ENCODE assay signal across 14 cellular contexts in genomic region chr9:113492343-113493079, GRCh38. TPM values are rescaled to one million over a fixed set of nuclear protein-coding genes. Genes with fewer than 3 reads are reported as not detected.
A peak's percentile ranks its signal among the peaks of the same experiment; 100 is the strongest.
DNase-seq lines count a peak whose midpoint lies in the region; TF ChIP-seq lines count a peak whose summit lies in the region.
"Had no signal": no experiment of that assay in that cellular context is flagged by ENCODE, and none has a peak within 500 bp of the region (broad histone marks: within the 10 kb centered on the region; RNA-seq: fewer than 3 reads in every experiment).

No MANE protein-coding gene starts in this region.

- no peak overlapping the region for H3K4me3 Mint-ChIP-seq in neural progenitor cell
- no peak overlapping the region for H3K4me3 Mint-ChIP-seq in activated T-helper 2 cell treated with anti-CD3 and anti-CD28 coated beads, Interferon-gamma antibody, Interleukin-2, Interleukin-4, amounts not matched to agents 10 μg/mL and 5 μg/mL and 100 μg/mL, durations not matched to agents 14 hours and 24 hours and 36 hours (ENCODE audit: low read depth)
- H3K4me3 Mint-ChIP-seq: T-helper 17 cell had no signal

- no peak overlapping the region for H3K4ac ChIP-seq in trophoblast cell (ENCODE audit: low read depth, low read length)

- no peak overlapping the region for H2BK12ac ChIP-seq in trophoblast cell (ENCODE audit: low read length)

- no peak overlapping the region for H4K12ac ChIP-seq in trophoblast cell (ENCODE audit: low read depth, low read length)

- no peak for TF ChIP-seq CTCF in fibroblast of lung (conservative IDR thresholded peaks at IDR 0.05 in 1 of 2, IDR thresholded peaks at IDR 0.05 in 1 of 2; ENCODE audit: low read depth in 1 of 2, low read length in 2 of 2)
- no peak for TF ChIP-seq CTCF in neural progenitor cell (IDR thresholded peaks at IDR 0.05)
- no peak for TF ChIP-seq CTCF in transverse colon (IDR thresholded peaks at IDR 0.05)

- H3K9me3 ChIP-seq in fibroblast of lung (ENCODE audit: control insufficient read depth, insufficient read depth, low read depth, low read length) (no peaks in the 10 kb centered on the region), neural progenitor cell (ENCODE audit: low read depth) (no peaks in the 10 kb centered on the region), transverse colon (no peaks in the 10 kb centered on the region), trophoblast cell (ENCODE audit: insufficient read depth, low read depth, low read length) (no peaks in the 10 kb centered on the region)
- H3K9me3 ChIP-seq: BLaER1 treated with 17β-estradiol and CSF1 and Interleukin-3, amounts not matched to agents 10 nM and 100 nM had no signal

- no peak overlapping the region for H2BK120ac ChIP-seq in trophoblast cell (ENCODE audit: insufficient read depth, low read length, poor library complexity)

- no peak overlapping the region for H3K4me3 ChIP-seq in fibroblast of lung (replicated peaks in 1 of 4; ENCODE audit: control extremely low read depth in 1 of 4, insufficient read depth in 1 of 4, low read depth in 3 of 4, low read length in 4 of 4)
- H3K4me3 ChIP-seq in neural progenitor cell: no peak overlapping the region
- no peak overlapping the region for H3K4me3 ChIP-seq in transverse colon
- H3K4me3 ChIP-seq in trophoblast cell (ENCODE audit: low read depth, low read length): no peak overlapping the region
- H3K4me3 ChIP-seq: BLaER1 treated with 17β-estradiol and CSF1 and Interleukin-3, amounts not matched to agents 10 nM and 100 nM; dorsolateral prefrontal cortex had no signal

- no peak overlapping the region for H3K14ac ChIP-seq in trophoblast cell (ENCODE audit: low read length)

- H2AFZ ChIP-seq in fibroblast of lung (ENCODE audit: low read length): no peak overlapping the region
- no peak overlapping the region for H2AFZ ChIP-seq in neural progenitor cell (replicated peaks)
- no peak overlapping the region for H2AFZ ChIP-seq in trophoblast cell (ENCODE audit: insufficient read depth, low read length, poor library complexity)

- H3K9me3 Mint-ChIP-seq in neural progenitor cell: no peaks in the 10 kb centered on the region
- no peaks in the 10 kb centered on the region for H3K9me3 Mint-ChIP-seq in activated T-helper 2 cell treated with anti-CD3 and anti-CD28 coated beads, Interferon-gamma antibody, Interleukin-2, Interleukin-4, amounts not matched to agents 10 μg/mL and 5 μg/mL and 100 μg/mL, durations not matched to agents 14 hours and 24 hours and 36 hours

- H3K4me2 ChIP-seq in fibroblast of lung (ENCODE audit: extremely low read depth, insufficient read depth, low read length) (no peak overlapping the region), neural progenitor cell (no peak overlapping the region), trophoblast cell (ENCODE audit: low read length) (no peak overlapping the region)

- H3K79me2 ChIP-seq in fibroblast of lung (ENCODE audit: control insufficient read depth, insufficient read depth, low read length) (no peaks in the 10 kb centered on the region), neural progenitor cell (ENCODE audit: low read depth) (no peaks in the 10 kb centered on the region), trophoblast cell (ENCODE audit: control insufficient read depth, insufficient read depth, low read length, poor library complexity) (no peaks in the 10 kb centered on the region)

- H3K27ac ChIP-seq in fibroblast of lung (ENCODE audit: insufficient read depth, low read length) (no peak overlapping the region), neural progenitor cell (no peak overlapping the region), transverse colon (peak overlapping the region in 1 of 4 donors; percentile 16), trophoblast cell (ENCODE audit: low read depth, low read length) (no peak overlapping the region)
- H3K27ac ChIP-seq: BLaER1 treated with 17β-estradiol and CSF1 and Interleukin-3, amounts not matched to agents 10 nM and 100 nM; dorsolateral prefrontal cortex had no signal

- in situ Hi-C loops in Caki2 (cut with HindIII; ENCODE audit: low pct_unique_long_range_greater_than_20kb, low sequenced_read_pairs): no loop called here
- in situ Hi-C loops in transverse colon (cut with MboI; ENCODE audit: low pct_ligation_motif_present in 1 of 4, low pct_unique_long_range_greater_than_20kb in 1 of 4, low sequenced_read_pairs in 3 of 4): no loop called here

- no peak overlapping the region for H3K18ac ChIP-seq in trophoblast cell (ENCODE audit: low read length)

- H3K27me3 Mint-ChIP-seq in neural progenitor cell (ENCODE audit: insufficient read depth, low read depth): peaks cover 4% of the 10 kb centered on the region
- H3K27me3 Mint-ChIP-seq in activated T-helper 2 cell treated with anti-CD3 and anti-CD28 coated beads, Interferon-gamma antibody, Interleukin-2, Interleukin-4, amounts not matched to agents 10 μg/mL and 5 μg/mL and 100 μg/mL, durations not matched to agents 14 hours and 24 hours and 36 hours (ENCODE audit: low read depth): peaks cover 6% of the 10 kb centered on the region
- H3K27me3 Mint-ChIP-seq: T-helper 17 cell had no signal

- whole genome bisulfite sequencing in transverse colon (ENCODE audit: low coverage in 1 of 2), 2 donors: 57 to 60% methylated on average over 7 to 11 of the region's 11 CpGs
- WGBS in trophoblast cell (ENCODE audit: extremely low coverage, insufficient coverage, insufficient read length): no CpG with 5 or more reads among the region's 11 CpGs

- H3K9ac ChIP-seq in fibroblast of lung (ENCODE audit: insufficient read depth, low read length) (no peak overlapping the region), neural progenitor cell (no peak overlapping the region), trophoblast cell (ENCODE audit: low read length) (no peak overlapping the region)
- H3K9ac ChIP-seq: BLaER1 treated with 17β-estradiol and CSF1 and Interleukin-3, amounts not matched to agents 10 nM and 100 nM had no signal

- no peak for TF ChIP-seq EP300 in transverse colon (IDR thresholded peaks at IDR 0.05; ENCODE audit: low read depth)

- no peak overlapping the region for H4K91ac ChIP-seq in trophoblast cell (ENCODE audit: low read depth, low read length)

- H4K20me1 ChIP-seq in fibroblast of lung (ENCODE audit: control insufficient read depth, extremely low read depth, insufficient read depth, low read length): no peaks in the 10 kb centered on the region
- H4K20me1 ChIP-seq in neural progenitor cell (ENCODE audit: low read depth): no peaks in the 10 kb centered on the region
- H4K20me1 ChIP-seq: BLaER1 treated with 17β-estradiol and CSF1 and Interleukin-3, amounts not matched to agents 10 nM and 100 nM had no signal

- intact Hi-C loops in transverse colon (cut with DNase I; ENCODE audit: low total_unique reads): no loop called here
- intact Hi-C loops in activated T-helper 2 cell treated with anti-CD3 and anti-CD28 coated beads, Interferon-gamma antibody, Interleukin-2, Interleukin-4, amounts not matched to agents 10 μg/mL and 5 μg/mL and 100 μg/mL, durations not matched to agents 14 hours and 24 hours and 36 hours (cut with micrococcal nuclease): no loop called here

- DNase-seq in Caki2 (ENCODE audit: low read depth) (peak; percentile 53), NOMO-1 treated with DMSO at 0.1 percent for 48 hours (lab: John Stamatoyannopoulos, UW; ENCODE audit: unreplicated experiment) (peak; percentile 79), fibroblast of lung (ENCODE audit: low read depth in 2 of 2) (peak; percentile 46 to 72), neural progenitor cell (ENCODE audit: low spot score) (no peak), hepatic stellate cell (ENCODE audit: low spot score) (no peak), transverse colon (no peak), trophoblast cell (no peak)
- DNase-seq in activated T-helper 2 cell treated with anti-CD3 and anti-CD28 coated beads, Interferon-gamma antibody, Interleukin-2, Interleukin-4, amounts not matched to agents 10 μg/mL and 5 μg/mL and 100 μg/mL, durations not matched to agents 14 hours and 24 hours and 36 hours (ENCODE audit: low spot score): no peak
- DNase-seq: activated T-cell treated with anti-CD3 and anti-CD28 coated beads, Interleukin-2, amount 50 U/mL, for 1 hour; NCI-H510A; stimulated activated CD4-positive, alpha-beta T cell treated with anti-CD3 and anti-CD28 coated beads, Interleukin-12 subunit alpha, Interleukin-12 subunit beta, amount 100 ng/mL, for 4 hours; T-helper 17 cell had no signal

- H3K27me3 ChIP-seq in fibroblast of lung (ENCODE audit: control insufficient read depth, insufficient read depth, low read length): no peaks in the 10 kb centered on the region
- no peaks in the 10 kb centered on the region for H3K27me3 ChIP-seq in neural progenitor cell
- H3K27me3 ChIP-seq in transverse colon: no peaks in the 10 kb centered on the region
- no peaks in the 10 kb centered on the region for H3K27me3 ChIP-seq in trophoblast cell (ENCODE audit: insufficient read depth, low read length)
- H3K27me3 ChIP-seq: BLaER1 treated with 17β-estradiol and CSF1 and Interleukin-3, amounts not matched to agents 10 nM and 100 nM; dorsolateral prefrontal cortex had no signal

- peaks cover 13% of the 10 kb centered on the region for H3K4me1 Mint-ChIP-seq in neural progenitor cell
- H3K4me1 Mint-ChIP-seq in activated T-helper 2 cell treated with anti-CD3 and anti-CD28 coated beads, Interferon-gamma antibody, Interleukin-2, Interleukin-4, amounts not matched to agents 10 μg/mL and 5 μg/mL and 100 μg/mL, durations not matched to agents 14 hours and 24 hours and 36 hours (ENCODE audit: low read depth): no peaks in the 10 kb centered on the region

- H3F3A ChIP-seq in neural progenitor cell (ENCODE audit: low read depth): peaks cover 10% of the 10 kb centered on the region

- no peak overlapping the region for H3K23ac ChIP-seq in trophoblast cell (ENCODE audit: low read length)

- no peak for TF ChIP-seq POLR2A in transverse colon (IDR thresholded peaks at IDR 0.05)

- H3K27ac Mint-ChIP-seq in neural progenitor cell: peak overlapping the region; percentile 3
- no peak overlapping the region for H3K27ac Mint-ChIP-seq in activated T-helper 2 cell treated with anti-CD3 and anti-CD28 coated beads, Interferon-gamma antibody, Interleukin-2, Interleukin-4, amounts not matched to agents 10 μg/mL and 5 μg/mL and 100 μg/mL, durations not matched to agents 14 hours and 24 hours and 36 hours

- H3K36me3 ChIP-seq in fibroblast of lung (ENCODE audit: control insufficient read depth, insufficient read depth, low read length) (no peaks in the 10 kb centered on the region), neural progenitor cell (no peaks in the 10 kb centered on the region), transverse colon (no peaks in the 10 kb centered on the region), trophoblast cell (ENCODE audit: control insufficient read depth in 1 of 2, insufficient read depth in 2 of 2, low read length in 2 of 2) (peaks cover 0 to 4% of the 10 kb centered on the region in 2 experiments)
- H3K36me3 ChIP-seq: BLaER1 treated with 17β-estradiol and CSF1 and Interleukin-3, amounts not matched to agents 10 nM and 100 nM had no signal

- H3K4me1 ChIP-seq in fibroblast of lung (ENCODE audit: control insufficient read depth, extremely low read depth, insufficient read depth, low read length): peaks cover 15% of the 10 kb centered on the region
- peaks cover 7% of the 10 kb centered on the region for H3K4me1 ChIP-seq in neural progenitor cell
- peaks cover 0 to 14% (median 8%) of the 10 kb centered on the region in 4 donors for H3K4me1 ChIP-seq in transverse colon
- peaks cover 0 to 5% of the 10 kb centered on the region in 2 experiments for H3K4me1 ChIP-seq in trophoblast cell (ENCODE audit: control insufficient read depth in 1 of 2, insufficient read depth in 2 of 2, low read length in 2 of 2)

- no peaks in the 10 kb centered on the region for H3K79me1 ChIP-seq in trophoblast cell (ENCODE audit: low read length)

- no peak overlapping the region for H2AK5ac ChIP-seq in trophoblast cell (ENCODE audit: low read length)

- H2BK5ac ChIP-seq in trophoblast cell (ENCODE audit: low read depth, low read length, poor library complexity): no peak overlapping the region

- H4K8ac ChIP-seq in trophoblast cell (ENCODE audit: low read depth, low read length): no peak overlapping the region

- peaks cover 5% of the 10 kb centered on the region for H3K36me3 Mint-ChIP-seq in neural progenitor cell
- H3K36me3 Mint-ChIP-seq in activated T-helper 2 cell treated with anti-CD3 and anti-CD28 coated beads, Interferon-gamma antibody, Interleukin-2, Interleukin-4, amounts not matched to agents 10 μg/mL and 5 μg/mL and 100 μg/mL, durations not matched to agents 14 hours and 24 hours and 36 hours (ENCODE audit: low read depth): no peaks in the 10 kb centered on the region

RNA-seq across cellular contexts. Expression of gene RGS3, which starts 29.0 kb away (rescaled TPM):
- 52.7 and 74.5 TPM in 2 replicates for total RNA-seq in Caki2 (2014; rRNA removed; shearing (Covaris generic); ENCODE audit: low replicate concordance)
- total RNA-seq in fibroblast of lung: 49.8 and 74.3 TPM in 2 replicates
- polyA plus RNA-seq in fibroblast of lung: 48.1 and 58.4 TPM in 2 replicates
- polyA plus RNA-seq in fibroblast of lung (2012): 43.9 and 59.7 TPM in 2 replicates
- 35.9 and 49.6 TPM in 2 replicates for polyA minus RNA-seq in fibroblast of lung (ENCODE audit: low replicate concordance)
- total RNA-seq in neural progenitor cell (ENCODE audit: low replicate concordance): 30.3 and 39.9 TPM in 2 replicates
- 100 to 1,000 TPM in 1 of 4 donors, 10 to 100 TPM in 3; 62.7 to 150 (median 80.9) TPM for total RNA-seq in transverse colon
- 56.2 and 64.2 TPM in 2 replicates for total RNA-seq in activated T-helper 2 cell treated with anti-CD3 and anti-CD28 coated beads, Interferon-gamma antibody, Interleukin-2, Interleukin-4, amounts not matched to agents 10 μg/mL and 5 μg/mL and 100 μg/mL, durations not matched to agents 14 hours and 24 hours and 36 hours
- polyA plus RNA-seq in trophoblast cell (2013): 97.8 and 100 TPM in 2 replicates

Comparison
In these comparisons a context has a peak if more than half of its experiments do, and no peak if none do; other contexts are left out.
1. DNase-seq: peak in Caki2 (single experiment), NOMO-1 treated with DMSO at 0.1 percent for 48 hours (single experiment) and fibroblast of lung (2 of 2); none in neural progenitor cell (single experiment), hepatic stellate cell (single experiment), transverse colon (single experiment), activated T-helper 2 cell treated with anti-CD3 and anti-CD28 coated beads, Interferon-gamma antibody, Interleukin-2, Interleukin-4, amounts not matched to agents 10 μg/mL and 5 μg/mL and 100 μg/mL, durations not matched to agents 14 hours and 24 hours and 36 hours (single experiment) and trophoblast cell (0 of 2).